34 cellular contexts compared by ENCODE assay signal in the genomic region with DNA sequence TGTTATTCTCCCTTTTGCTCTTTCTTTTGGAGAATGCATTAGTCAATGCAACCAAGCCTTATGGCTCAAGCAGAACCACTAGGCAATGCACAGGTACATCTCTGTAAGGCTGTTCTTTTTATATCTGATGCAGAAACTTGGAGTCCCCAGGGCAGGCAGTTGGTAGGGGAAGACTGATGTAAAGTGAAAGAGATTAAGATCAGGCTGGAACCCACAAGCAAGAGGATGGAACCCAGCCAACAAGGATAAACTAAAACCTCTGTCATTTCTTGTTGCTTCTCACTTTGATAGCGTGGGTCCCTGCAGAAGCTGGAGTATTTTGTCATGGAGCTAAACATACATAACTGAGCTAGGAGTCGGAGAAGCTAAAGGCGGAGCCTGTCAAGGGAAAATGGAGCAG.
"Had no signal": no experiment of that assay in that cellular context is flagged by ENCODE, and none has a peak within 500 bp of the region (broad histone marks: within the 10 kb centered on the region; RNA-seq: fewer than 3 reads in every experiment).

No MANE protein-coding gene starts in this region.

- H3K4me2 ChIP-seq: KMS-11 had no signal

- DNase-seq: Karpas-422, Kasumi-1, MG63, MM.1S, MV-4-11, NCI-H1048, NCI-H1092, NCI-H1092 treated with DMSO at 0.1 percent for 48 hours, NCI-H1105, NCI-H1105 treated with DMSO at 0.1 percent for 48 hours, NCI-H1417, NCI-H1417 treated with DMSO at 0.1 percent for 48 hours, NCI-H1436, NCI-H1436 treated with DMSO at 0.1 percent for 48 hours, NCI-H146, NCI-H1694, NCI-H1694 treated with DMSO at 0.1 percent for 48 hours, NCI-H187, NCI-H187 treated with DMSO at 0.1 percent for 48 hours, NCI-H1930, NCI-H2029, NCI-H2029 treated with DMSO at 0.1 percent for 48 hours, NCI-H2081 treated with DMSO at 0.1 percent for 48 hours, NCI-H2107, NCI-H2171, NCI-H2171 treated with DMSO at 0.1 percent for 48 hours, NCI-H2227 treated with DMSO at 0.1 percent for 48 hours, NCI-H226, NCI-H345, NCI-H446, NCI-H446 treated with DMSO at 0.1 percent for 48 hours, NCI-H510A, NCI-H510A treated with DMSO at 0.1 percent for 48 hours had no signal

- H3K4me3 ChIP-seq: MG63 had no signal

- H3K36me3 ChIP-seq: MG63 had no signal

- H3K9me3 ChIP-seq: MG63 had no signal

- H3K27me3 ChIP-seq: MG63 had no signal

- H3K27ac ChIP-seq: KMS-11 had no signal

- H3K9ac ChIP-seq: KMS-11 had no signal
